ENCODE assay signal across 28 cellular contexts in genomic region chr20:38296433-38296832, GRCh38. TPM values are rescaled to one million over a fixed set of nuclear protein-coding genes. Genes with fewer than 3 reads are reported as not detected.
"Had no signal": no experiment of that assay in that cellular context is flagged by ENCODE, and none has a peak within 500 bp of the region (broad histone marks: within the 10 kb centered on the region; RNA-seq: fewer than 3 reads in every experiment).

No MANE protein-coding gene starts in this region.

- H3K4me3 Mint-ChIP-seq: activated CD8-positive, alpha-beta T cell treated with anti-CD3 and anti-CD28 coated beads, Interleukin-2, amount 10 ng/mL, durations not matched to agents 7 days and 5 days; activated naive CD8-positive, alpha-beta T cell treated with anti-CD3 and anti-CD28 coated beads, Interleukin-2, amount 50 U/mL, for 24 hours; activated T-helper 1 cell treated with anti-CD3 and anti-CD28 coated beads, Interleukin-12 subunit alpha, Interleukin-12 subunit beta, Interleukin-2, Interleukin-4 antibody, amounts not matched to agents 30 ng/mL and 10 ng/mL and 1 ng/mL, durations not matched to agents 14 hours and 24 hours and 36 hours; neural progenitor cell; stimulated activated naive CD8-positive, alpha-beta T cell treated with anti-CD3 and anti-CD28 coated beads, Interleukin-15, Interleukin-2, amounts not matched to agents 100 ng/mL and 50 ng/mL, for 24 hours; T-helper 2 cell treated with Interferon-gamma antibody and Interleukin-4, amounts not matched to agents 5 μg/mL and 100 μg/mL, for 36 hours had no signal

- H3K27ac Mint-ChIP-seq: activated CD8-positive, alpha-beta T cell treated with anti-CD3 and anti-CD28 coated beads, Interleukin-2, amount 10 ng/mL, durations not matched to agents 7 days and 5 days; activated naive CD8-positive, alpha-beta T cell treated with anti-CD3 and anti-CD28 coated beads, Interleukin-2, amount 50 U/mL, for 24 hours; activated T-helper 1 cell treated with anti-CD3 and anti-CD28 coated beads, Interleukin-12 subunit alpha, Interleukin-12 subunit beta, Interleukin-2, Interleukin-4 antibody, amounts not matched to agents 30 ng/mL and 10 ng/mL and 1 ng/mL, durations not matched to agents 14 hours and 24 hours and 36 hours; neural progenitor cell; stimulated activated naive CD8-positive, alpha-beta T cell treated with anti-CD3 and anti-CD28 coated beads, Interleukin-15, Interleukin-2, amounts not matched to agents 100 ng/mL and 50 ng/mL, for 24 hours; T-helper 2 cell treated with Interferon-gamma antibody and Interleukin-4, amounts not matched to agents 5 μg/mL and 100 μg/mL, for 36 hours had no signal

- H3K4me3 ChIP-seq: body of pancreas, cardiac muscle cell, lower lobe of right lung, mucosa of descending colon, neural progenitor cell, prostate gland, thyroid gland had no signal

- ATAC-seq: activated CD8-positive, alpha-beta T cell treated with anti-CD3 and anti-CD28 coated beads, Interleukin-2, amount 10 ng/mL, durations not matched to agents 7 days and 5 days; activated naive CD8-positive, alpha-beta T cell treated with anti-CD3 and anti-CD28 coated beads, Interleukin-2, amount 50 U/mL, for 24 hours; body of pancreas; lower lobe of right lung; mucosa of descending colon had no signal

- H3K4me1 Mint-ChIP-seq: activated naive CD8-positive, alpha-beta T cell treated with anti-CD3 and anti-CD28 coated beads, Interleukin-2, amount 50 U/mL, for 24 hours had no signal

- DNase-seq: activated CD4-positive, alpha-beta T cell treated with anti-CD3 and anti-CD28 coated beads for 1 hour; activated CD4-positive, alpha-beta T cell treated with anti-CD3 and anti-CD28 coated beads, Interleukin-2, amount 50 U/mL, for 1 hour; activated CD8-positive, alpha-beta T cell treated with anti-CD3 and anti-CD28 coated beads, Interleukin-2, amount 10 ng/mL, durations not matched to agents 7 days and 5 days; activated gamma-delta T cell; activated naive CD4-positive, alpha-beta T cell treated with anti-CD3 and anti-CD28 coated beads, Interleukin-2, amount 50 U/mL, for 16 hours; activated naive CD8-positive, alpha-beta T cell treated with anti-CD3 and anti-CD28 coated beads, Interleukin-2, amount 50 U/mL, for 24 hours; body of pancreas; dermis blood vessel endothelial cell; effector memory CD4-positive, alpha-beta T cell; foreskin melanocyte; kidney; lower lobe of right lung; mesendoderm; mucosa of descending colon; stimulated activated CD4-positive, alpha-beta T cell treated with anti-CD3 and anti-CD28 coated beads, Interleukin-1b, Interleukin-23, amount 100 ng/mL, for 48 hours; substantia nigra; thyroid gland had no signal

- H3K36me3 ChIP-seq: cardiac muscle cell, lower lobe of right lung, neural progenitor cell, prostate gland, thyroid gland had no signal

- H3K4me2 ChIP-seq: neural progenitor cell had no signal

- H3K9ac ChIP-seq: neural progenitor cell had no signal

- H2AFZ ChIP-seq: neural progenitor cell had no signal

- H3K27ac ChIP-seq: body of pancreas, cardiac muscle cell, lower lobe of right lung, neural progenitor cell, prostate gland, thyroid gland, VCaP had no signal

- FAIRE-seq: kidney had no signal

- H3K9me3 ChIP-seq: body of pancreas, lower lobe of right lung, mucosa of descending colon, prostate gland, thyroid gland had no signal

- H3K9me3 Mint-ChIP-seq: activated naive CD8-positive, alpha-beta T cell treated with anti-CD3 and anti-CD28 coated beads, Interleukin-2, amount 50 U/mL, for 24 hours; activated T-helper 1 cell treated with anti-CD3 and anti-CD28 coated beads, Interleukin-12 subunit alpha, Interleukin-12 subunit beta, Interleukin-2, Interleukin-4 antibody, amounts not matched to agents 30 ng/mL and 10 ng/mL and 1 ng/mL, durations not matched to agents 14 hours and 24 hours and 36 hours; stimulated activated naive CD8-positive, alpha-beta T cell treated with anti-CD3 and anti-CD28 coated beads, Interleukin-15, Interleukin-2, amounts not matched to agents 100 ng/mL and 50 ng/mL, for 24 hours; T-helper 2 cell treated with Interferon-gamma antibody and Interleukin-4, amounts not matched to agents 5 μg/mL and 100 μg/mL, for 36 hours had no signal

- H3K4me1 ChIP-seq: prostate gland had no signal

- H3K27me3 ChIP-seq: body of pancreas, cardiac muscle cell, neural progenitor cell, thyroid gland had no signal

- H3K36me3 Mint-ChIP-seq: neural progenitor cell had no signal

RNA-seq across cellular contexts. Expression of gene BPI, which starts 7.5 kb away (rescaled TPM):
- total RNA-seq: activated CD8-positive, alpha-beta T cell treated with anti-CD3 and anti-CD28 coated beads, Interleukin-2, amount 10 ng/mL, durations not matched to agents 7 days and 5 days; activated T-helper 1 cell treated with anti-CD3 and anti-CD28 coated beads, Interleukin-12 subunit alpha, Interleukin-12 subunit beta, Interleukin-2, Interleukin-4 antibody, amounts not matched to agents 30 ng/mL and 10 ng/mL and 1 ng/mL, durations not matched to agents 14 hours and 24 hours and 36 hours; body of pancreas; cardiac muscle cell; dermis blood vessel endothelial cell; ureter had no signal
- polyA plus RNA-seq: cardiac muscle cell had no signal

RNA-seq across cellular contexts. Expression of gene KIAA1755, which starts 35.9 kb away (rescaled TPM):
- total RNA-seq: activated CD8-positive, alpha-beta T cell treated with anti-CD3 and anti-CD28 coated beads, Interleukin-2, amount 10 ng/mL, durations not matched to agents 7 days and 5 days; activated T-helper 1 cell treated with anti-CD3 and anti-CD28 coated beads, Interleukin-12 subunit alpha, Interleukin-12 subunit beta, Interleukin-2, Interleukin-4 antibody, amounts not matched to agents 30 ng/mL and 10 ng/mL and 1 ng/mL, durations not matched to agents 14 hours and 24 hours and 36 hours; cardiac muscle cell had no signal
- polyA plus RNA-seq: cardiac muscle cell had no signal

RNA-seq across cellular contexts. Expression of gene LBP, which starts 49.8 kb away (rescaled TPM):
- total RNA-seq: activated CD8-positive, alpha-beta T cell treated with anti-CD3 and anti-CD28 coated beads, Interleukin-2, amount 10 ng/mL, durations not matched to agents 7 days and 5 days; activated T-helper 1 cell treated with anti-CD3 and anti-CD28 coated beads, Interleukin-12 subunit alpha, Interleukin-12 subunit beta, Interleukin-2, Interleukin-4 antibody, amounts not matched to agents 30 ng/mL and 10 ng/mL and 1 ng/mL, durations not matched to agents 14 hours and 24 hours and 36 hours; cardiac muscle cell; chondrocyte; dermis blood vessel endothelial cell; lower lobe of right lung; osteocyte had no signal
- polyA plus RNA-seq: cardiac muscle cell, esophagus had no signal
